1 cellular context compared by ENCODE assay signal in the genomic region with DNA sequence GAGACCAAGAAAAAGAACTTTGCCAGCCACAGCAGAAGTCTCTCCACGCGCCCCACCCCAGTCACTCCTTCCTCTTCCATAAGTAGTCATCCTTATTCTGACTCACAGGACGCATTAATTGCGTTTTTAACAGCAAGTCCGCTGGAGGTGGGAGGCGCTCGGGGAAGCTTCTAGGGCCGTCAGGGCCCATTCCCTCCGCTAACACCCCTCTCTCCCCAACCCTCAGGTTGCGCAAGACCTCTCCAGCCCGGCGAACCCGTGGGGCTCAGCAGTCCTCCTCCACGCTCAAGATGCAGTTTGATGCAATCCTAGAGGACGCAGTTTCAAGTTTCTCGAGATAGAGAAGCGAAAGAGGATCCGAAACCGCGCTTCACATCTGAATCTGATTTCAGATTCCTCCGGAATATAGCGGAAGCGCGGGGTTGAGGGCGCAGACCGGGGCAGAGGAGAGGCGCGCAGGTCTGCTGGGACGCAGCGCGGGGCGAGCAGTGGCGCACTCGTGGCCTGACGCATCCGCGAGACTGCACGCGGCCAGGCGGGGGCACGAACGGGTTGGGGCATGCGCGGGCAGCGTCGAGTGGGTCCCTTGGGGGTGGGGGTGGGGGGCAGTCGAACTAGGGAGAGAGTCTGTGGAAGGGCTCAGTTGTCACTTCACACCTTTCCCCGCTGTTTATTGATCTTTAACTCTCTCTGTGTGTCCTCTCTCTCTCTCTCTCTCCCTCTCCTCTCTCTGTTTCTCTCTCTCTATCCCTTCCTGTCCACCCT.
TF ChIP-seq lines count a peak whose summit lies in the region.

No MANE protein-coding gene starts in this region.

TF ChIP-seq in K562, 482 proteins besides CTCF, POLR2A, EP300 and RAD21 (continued from another document and continues in another):
- TF ChIP-seq, protein P1, sequence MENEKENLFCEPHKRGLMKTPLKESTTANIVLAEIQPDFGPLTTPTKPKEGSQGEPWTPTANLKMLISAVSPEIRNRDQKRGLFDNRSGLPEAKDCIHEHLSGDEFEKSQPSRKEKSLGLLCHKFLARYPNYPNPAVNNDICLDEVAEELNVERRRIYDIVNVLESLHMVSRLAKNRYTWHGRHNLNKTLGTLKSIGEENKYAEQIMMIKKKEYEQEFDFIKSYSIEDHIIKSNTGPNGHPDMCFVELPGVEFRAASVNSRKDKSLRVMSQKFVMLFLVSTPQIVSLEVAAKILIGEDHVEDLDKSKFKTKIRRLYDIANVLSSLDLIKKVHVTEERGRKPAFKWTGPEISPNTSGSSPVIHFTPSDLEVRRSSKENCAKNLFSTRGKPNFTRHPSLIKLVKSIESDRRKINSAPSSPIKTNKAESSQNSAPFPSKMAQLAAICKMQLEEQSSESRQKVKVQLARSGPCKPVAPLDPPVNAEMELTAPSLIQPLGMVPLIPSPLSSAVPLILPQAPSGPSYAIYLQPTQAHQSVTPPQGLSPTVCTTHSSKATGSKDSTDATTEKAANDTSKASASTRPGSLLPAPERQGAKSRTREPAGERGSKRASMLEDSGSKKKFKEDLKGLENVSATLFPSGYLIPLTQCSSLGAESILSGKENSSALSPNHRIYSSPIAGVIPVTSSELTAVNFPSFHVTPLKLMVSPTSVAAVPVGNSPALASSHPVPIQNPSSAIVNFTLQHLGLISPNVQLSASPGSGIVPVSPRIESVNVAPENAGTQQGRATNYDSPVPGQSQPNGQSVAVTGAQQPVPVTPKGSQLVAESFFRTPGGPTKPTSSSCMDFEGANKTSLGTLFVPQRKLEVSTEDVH (IDR thresholded peaks at IDR 0.05; ENCODE audit: low read depth, partially characterized antibody): peak; percentile 53
- TF ChIP-seq ZSCAN32 (CRISPR knock-in tag; IDR thresholded peaks at IDR 0.05) (no peak), ARNT (IDR thresholded peaks at IDR 0.05) (0 out of 4 replicates have a peak, but pooled peaks of 1 of the 2 experiments have one; percentile 22), HDAC3 (IDR thresholded peaks at IDR 0.05; ENCODE audit: borderline replicate concordance, partially characterized antibody) (peak; percentile 50), NFRKB (IDR thresholded peaks at IDR 0.05; ENCODE audit: low read depth) (no peak; the same call in 1 of the 2 replicates), CBX3 (IDR thresholded peaks at IDR 0.05; ENCODE audit: borderline replicate concordance in 1 of 2, low read length in 2 of 2) (peak in 1 of 2 experiments; percentile 51; a peak in 1 of 3 replicates), ZKSCAN8 (CRISPR knock-in tag; IDR thresholded peaks at IDR 0.05) (no peak; the same call in 1 of the 2 replicates), ATF1 (CRISPR knock-in tag; IDR thresholded peaks at IDR 0.05) (no peak), ATF1 (tag; IDR thresholded peaks at IDR 0.05) (peak; percentile 82), ZNF224 (CRISPR knock-in tag; IDR thresholded peaks at IDR 0.05) (no peak; the same call in 1 of the 2 replicates), U2AF2 (optimal IDR thresholded peaks at IDR 0.05; ENCODE audit: low read depth, low read length) (no peak), RFX7 (CRISPR knock-in tag; IDR thresholded peaks at IDR 0.05) (no peak), NR2C2 (CRISPR knock-in tag; IDR thresholded peaks at IDR 0.05) (no peak), NR2C2 (tag; IDR thresholded peaks at IDR 0.05) (peak; percentile 80), SAFB (IDR thresholded peaks at IDR 0.05; ENCODE audit: borderline replicate concordance, low read depth, low read length) (peak; percentile 60; the same call in 1 of the 2 replicates), MYC (IDR thresholded peaks at IDR 0.05; ENCODE audit: low read depth, low read length) (peak; percentile 90), MYC (CRISPR knock-in tag; IDR thresholded peaks at IDR 0.05; ENCODE audit: borderline replicate concordance, low read depth) (peak; percentile 63; the same call in 1 of the 2 replicates), HDAC8 (tag; IDR thresholded peaks at IDR 0.05) (peak; percentile 73; the same call in 1 of the 2 replicates), SMARCA4 (IDR thresholded peaks at IDR 0.05) (peak; percentile 77), E2F6 (IDR thresholded peaks at IDR 0.05; ENCODE audit: borderline replicate concordance in 1 of 2, extremely low read depth in 1 of 2, insufficient read depth in 1 of 2, insufficient read length in 1 of 2, low read depth in 1 of 2, low read length in 1 of 2, poor library complexity in 1 of 2, severe bottlenecking in 1 of 2) (peak; percentile 94 to 98), ELF1 (tag; IDR thresholded peaks at IDR 0.05) (peak; percentile 83), POLR3A (IDR thresholded peaks at IDR 0.05; ENCODE audit: borderline replicate concordance, extremely low read depth, insufficient read depth, insufficient read length) (no peak), MIER1 (IDR thresholded peaks at IDR 0.05; ENCODE audit: low read depth) (no peak), ZNF583 (CRISPR knock-in tag; IDR thresholded peaks at IDR 0.05) (no peak), HNRNPLL (IDR thresholded peaks at IDR 0.05; ENCODE audit: low read depth, low read length, poor library complexity, severe bottlenecking) (peak; percentile 64), TGIF2 (CRISPR knock-in tag; IDR thresholded peaks at IDR 0.05) (no peak), MBD2 (IDR thresholded peaks at IDR 0.05; ENCODE audit: borderline replicate concordance, low read depth) (peak; percentile 55; the same call in 1 of the 2 replicates), PRMT5 (CRISPR knock-in tag; IDR thresholded peaks at IDR 0.05) (peak; percentile 62; the same call in 1 of the 2 replicates), CHCHD3 (CRISPR knock-in tag; IDR thresholded peaks at IDR 0.05) (no peak), CEBPG (CRISPR knock-in tag; IDR thresholded peaks at IDR 0.05) (peak; percentile 99), CEBPG (tag; conservative IDR thresholded peaks at IDR 0.05 in 1 of 2, IDR thresholded peaks at IDR 0.05 in 1 of 2) (peak; percentile 100), ZNF217 (CRISPR knock-in tag; IDR thresholded peaks at IDR 0.05) (no peak), MAFK (IDR thresholded peaks at IDR 0.05; ENCODE audit: low read length) (no peak), FOS (IDR thresholded peaks at IDR 0.05; ENCODE audit: extremely low read depth, insufficient read length) (no peak), MED1 (CRISPR knock-in tag; IDR thresholded peaks at IDR 0.05; ENCODE audit: borderline replicate concordance) (no peak), DPF2 (IDR thresholded peaks at IDR 0.05) (peak; percentile 74), BACH1 (tag; IDR thresholded peaks at IDR 0.05) (peak; percentile 62; the same call in 1 of the 2 replicates), TARDBP (IDR thresholded peaks at IDR 0.05) (peak; percentile 37; the same call in 1 of the 2 replicates), CEBPB (tag; IDR thresholded peaks at IDR 0.05) (peak; percentile 100), LCOR (CRISPR knock-in tag; IDR thresholded peaks at IDR 0.05) (peak; percentile 90), SUPT5H (IDR thresholded peaks at IDR 0.05) (peak; percentile 60; the same call in 1 of the 2 replicates), MXD1 (CRISPR knock-in tag; IDR thresholded peaks at IDR 0.05; ENCODE audit: borderline replicate concordance, poor library complexity, severe bottlenecking) (no peak), KDM1A (IDR thresholded peaks at IDR 0.05) (peak; percentile 66 to 86), HBP1 (CRISPR knock-in tag; IDR thresholded peaks at IDR 0.05) (0 out of 2 replicates have a peak, but pooled peaks have one; percentile 82), E2F3 (CRISPR knock-in tag; IDR thresholded peaks at IDR 0.05) (peak; percentile 71)
- TF ChIP-seq, protein P2, sequence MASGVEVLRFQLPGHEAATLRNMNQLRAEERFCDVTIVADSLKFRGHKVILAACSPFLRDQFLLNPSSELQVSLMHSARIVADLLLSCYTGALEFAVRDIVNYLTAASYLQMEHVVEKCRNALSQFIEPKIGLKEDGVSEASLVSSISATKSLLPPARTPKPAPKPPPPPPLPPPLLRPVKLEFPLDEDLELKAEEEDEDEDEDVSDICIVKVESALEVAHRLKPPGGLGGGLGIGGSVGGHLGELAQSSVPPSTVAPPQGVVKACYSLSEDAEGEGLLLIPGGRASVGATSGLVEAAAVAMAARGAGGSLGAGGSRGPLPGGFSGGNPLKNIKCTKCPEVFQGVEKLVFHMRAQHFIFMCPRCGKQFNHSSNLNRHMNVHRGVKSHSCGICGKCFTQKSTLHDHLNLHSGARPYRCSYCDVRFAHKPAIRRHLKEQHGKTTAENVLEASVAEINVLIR (CRISPR knock-in tag; IDR thresholded peaks at IDR 0.05): no peak
- TF ChIP-seq, protein P3, sequence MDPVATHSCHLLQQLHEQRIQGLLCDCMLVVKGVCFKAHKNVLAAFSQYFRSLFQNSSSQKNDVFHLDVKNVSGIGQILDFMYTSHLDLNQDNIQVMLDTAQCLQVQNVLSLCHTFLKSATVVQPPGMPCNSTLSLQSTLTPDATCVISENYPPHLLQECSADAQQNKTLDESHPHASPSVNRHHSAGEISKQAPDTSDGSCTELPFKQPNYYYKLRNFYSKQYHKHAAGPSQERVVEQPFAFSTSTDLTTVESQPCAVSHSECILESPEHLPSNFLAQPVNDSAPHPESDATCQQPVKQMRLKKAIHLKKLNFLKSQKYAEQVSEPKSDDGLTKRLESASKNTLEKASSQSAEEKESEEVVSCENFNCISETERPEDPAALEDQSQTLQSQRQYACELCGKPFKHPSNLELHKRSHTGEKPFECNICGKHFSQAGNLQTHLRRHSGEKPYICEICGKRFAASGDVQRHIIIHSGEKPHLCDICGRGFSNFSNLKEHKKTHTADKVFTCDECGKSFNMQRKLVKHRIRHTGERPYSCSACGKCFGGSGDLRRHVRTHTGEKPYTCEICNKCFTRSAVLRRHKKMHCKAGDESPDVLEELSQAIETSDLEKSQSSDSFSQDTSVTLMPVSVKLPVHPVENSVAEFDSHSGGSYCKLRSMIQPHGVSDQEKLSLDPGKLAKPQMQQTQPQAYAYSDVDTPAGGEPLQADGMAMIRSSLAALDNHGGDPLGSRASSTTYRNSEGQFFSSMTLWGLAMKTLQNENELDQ (CRISPR knock-in tag; IDR thresholded peaks at IDR 0.05; ENCODE audit: borderline replicate concordance): 0 out of 2 replicates have a peak, but pooled peaks have one; percentile 37
- TF ChIP-seq, protein P4, sequence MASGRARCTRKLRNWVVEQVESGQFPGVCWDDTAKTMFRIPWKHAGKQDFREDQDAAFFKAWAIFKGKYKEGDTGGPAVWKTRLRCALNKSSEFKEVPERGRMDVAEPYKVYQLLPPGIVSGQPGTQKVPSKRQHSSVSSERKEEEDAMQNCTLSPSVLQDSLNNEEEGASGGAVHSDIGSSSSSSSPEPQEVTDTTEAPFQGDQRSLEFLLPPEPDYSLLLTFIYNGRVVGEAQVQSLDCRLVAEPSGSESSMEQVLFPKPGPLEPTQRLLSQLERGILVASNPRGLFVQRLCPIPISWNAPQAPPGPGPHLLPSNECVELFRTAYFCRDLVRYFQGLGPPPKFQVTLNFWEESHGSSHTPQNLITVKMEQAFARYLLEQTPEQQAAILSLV (tag; IDR thresholded peaks at IDR 0.05): peak; percentile 96
- TF ChIP-seq, protein P5, sequence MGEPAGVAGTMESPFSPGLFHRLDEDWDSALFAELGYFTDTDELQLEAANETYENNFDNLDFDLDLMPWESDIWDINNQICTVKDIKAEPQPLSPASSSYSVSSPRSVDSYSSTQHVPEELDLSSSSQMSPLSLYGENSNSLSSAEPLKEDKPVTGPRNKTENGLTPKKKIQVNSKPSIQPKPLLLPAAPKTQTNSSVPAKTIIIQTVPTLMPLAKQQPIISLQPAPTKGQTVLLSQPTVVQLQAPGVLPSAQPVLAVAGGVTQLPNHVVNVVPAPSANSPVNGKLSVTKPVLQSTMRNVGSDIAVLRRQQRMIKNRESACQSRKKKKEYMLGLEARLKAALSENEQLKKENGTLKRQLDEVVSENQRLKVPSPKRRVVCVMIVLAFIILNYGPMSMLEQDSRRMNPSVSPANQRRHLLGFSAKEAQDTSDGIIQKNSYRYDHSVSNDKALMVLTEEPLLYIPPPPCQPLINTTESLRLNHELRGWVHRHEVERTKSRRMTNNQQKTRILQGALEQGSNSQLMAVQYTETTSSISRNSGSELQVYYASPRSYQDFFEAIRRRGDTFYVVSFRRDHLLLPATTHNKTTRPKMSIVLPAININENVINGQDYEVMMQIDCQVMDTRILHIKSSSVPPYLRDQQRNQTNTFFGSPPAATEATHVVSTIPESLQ (CRISPR knock-in tag; IDR thresholded peaks at IDR 0.05): peak; percentile 80; the same call in 1 of the 2 replicates
- TF ChIP-seq, protein P6, sequence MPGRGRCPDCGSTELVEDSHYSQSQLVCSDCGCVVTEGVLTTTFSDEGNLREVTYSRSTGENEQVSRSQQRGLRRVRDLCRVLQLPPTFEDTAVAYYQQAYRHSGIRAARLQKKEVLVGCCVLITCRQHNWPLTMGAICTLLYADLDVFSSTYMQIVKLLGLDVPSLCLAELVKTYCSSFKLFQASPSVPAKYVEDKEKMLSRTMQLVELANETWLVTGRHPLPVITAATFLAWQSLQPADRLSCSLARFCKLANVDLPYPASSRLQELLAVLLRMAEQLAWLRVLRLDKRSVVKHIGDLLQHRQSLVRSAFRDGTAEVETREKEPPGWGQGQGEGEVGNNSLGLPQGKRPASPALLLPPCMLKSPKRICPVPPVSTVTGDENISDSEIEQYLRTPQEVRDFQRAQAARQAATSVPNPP (IDR thresholded peaks at IDR 0.05; ENCODE audit: borderline replicate concordance, insufficient read depth, insufficient read length): no peak
- TF ChIP-seq, protein P7, sequence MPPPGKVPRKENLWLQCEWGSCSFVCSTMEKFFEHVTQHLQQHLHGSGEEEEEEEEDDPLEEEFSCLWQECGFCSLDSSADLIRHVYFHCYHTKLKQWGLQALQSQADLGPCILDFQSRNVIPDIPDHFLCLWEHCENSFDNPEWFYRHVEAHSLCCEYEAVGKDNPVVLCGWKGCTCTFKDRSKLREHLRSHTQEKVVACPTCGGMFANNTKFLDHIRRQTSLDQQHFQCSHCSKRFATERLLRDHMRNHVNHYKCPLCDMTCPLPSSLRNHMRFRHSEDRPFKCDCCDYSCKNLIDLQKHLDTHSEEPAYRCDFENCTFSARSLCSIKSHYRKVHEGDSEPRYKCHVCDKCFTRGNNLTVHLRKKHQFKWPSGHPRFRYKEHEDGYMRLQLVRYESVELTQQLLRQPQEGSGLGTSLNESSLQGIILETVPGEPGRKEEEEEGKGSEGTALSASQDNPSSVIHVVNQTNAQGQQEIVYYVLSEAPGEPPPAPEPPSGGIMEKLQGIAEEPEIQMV (tag; conservative IDR thresholded peaks at IDR 0.05; ENCODE audit: low read depth): no peak
